In the genomic region with DNA sequence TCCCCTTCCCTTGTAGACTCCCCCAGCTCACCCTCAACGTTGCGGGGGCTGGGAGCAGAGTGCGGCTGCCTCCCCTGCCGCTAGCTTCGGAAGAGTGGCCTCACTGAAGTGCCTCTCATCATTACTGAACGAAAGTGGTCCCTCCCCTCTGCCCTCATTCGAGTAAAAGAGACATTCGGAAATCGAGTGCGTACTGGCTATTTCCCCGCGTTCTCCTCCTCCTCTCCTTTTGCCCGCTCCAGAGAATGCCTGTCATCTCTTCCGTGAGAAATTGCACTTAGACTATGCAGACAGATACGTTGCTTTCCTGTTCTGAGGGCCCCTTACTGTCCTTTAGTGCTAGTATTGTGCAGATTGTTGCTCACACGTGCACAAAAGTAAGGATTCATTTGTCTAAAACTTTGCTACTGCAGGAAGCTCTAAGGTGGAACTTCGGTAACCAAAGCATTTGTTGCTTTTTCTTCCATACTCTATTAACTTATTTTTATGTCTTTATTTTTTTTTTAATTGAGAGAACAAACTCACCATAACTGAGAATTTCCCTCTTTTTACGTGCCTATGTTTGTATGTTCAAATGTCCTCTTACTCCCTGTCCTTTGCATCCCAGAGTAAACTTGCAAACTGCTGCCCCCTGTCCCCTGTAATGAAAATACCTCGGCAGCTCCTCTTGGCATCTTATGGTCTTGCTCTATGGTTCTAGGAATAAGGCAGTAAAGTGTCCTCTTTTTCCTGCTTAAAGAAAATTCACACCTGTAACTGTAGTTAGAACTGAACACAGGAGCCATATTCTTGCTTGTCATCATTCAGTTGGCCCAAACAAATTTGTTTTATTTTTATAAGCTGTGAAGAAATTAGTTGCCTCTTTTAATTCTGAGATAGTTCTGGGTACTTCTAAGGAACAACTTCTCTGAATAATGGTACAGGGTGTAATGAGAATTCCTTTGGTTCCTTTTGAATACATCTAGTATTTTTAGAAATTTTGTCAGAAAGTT, we compare ENCODE assay signal across 8 cellular contexts. TPM values are rescaled to one million over a fixed set of nuclear protein-coding genes. Genes with fewer than 3 reads are reported as not detected.
A peak's percentile ranks its signal among the peaks of the same experiment; 100 is the strongest.
DNase-seq lines count a peak whose midpoint lies in the region; ATAC-seq, FAIRE-seq and TF ChIP-seq lines count a peak whose summit lies in the region.

No MANE protein-coding gene starts in this region.

- FAIRE-seq in GM18507 (lab: Jason Lieb, UNC) (peak; percentile 80), endometrium (lab: Jason Lieb, UNC) (peak; percentile 82)

- 0% methylated on average over 15 to 17 of the region's 19 CpGs for WGBS in mesodermal cell (ENCODE audit: insufficient coverage in 2 of 2), 2 experiments
- WGBS in thymus: under 1% methylated on average over 19 of the region's 19 CpGs

- H3K4me1 ChIP-seq in BLaER1 (peaks cover 21% of the 10 kb centered on the region), mesodermal cell (ENCODE audit: control insufficient read depth, insufficient read depth, low read length, poor library complexity, severe bottlenecking) (no peaks in the 10 kb centered on the region), thymus (ENCODE audit: control insufficient read depth, insufficient read depth, low read length) (peaks cover 5% of the 10 kb centered on the region)

- H3K36me3 ChIP-seq in BLaER1: peaks cover 3% of the 10 kb centered on the region; the same call in 1 of the 2 replicates
- H3K36me3 ChIP-seq in mesodermal cell (ENCODE audit: control insufficient read depth, insufficient read depth, low read length): no peaks in the 10 kb centered on the region
- no peaks in the 10 kb centered on the region for H3K36me3 ChIP-seq in thymus (ENCODE audit: control insufficient read depth, insufficient read depth)

- peak overlapping the region; percentile 92 for H3K9ac ChIP-seq in BLaER1

- H3K4me2 ChIP-seq in BLaER1: peak overlapping the region; percentile 88

- DNase-seq in GM18507 (ENCODE audit: extremely low spot score, insufficient read length, low read depth) (peak; percentile 4), NCI-H2171 (lab: John Stamatoyannopoulos, UW) (peak; percentile 36)

- H3K4me3 ChIP-seq in BLaER1: peak overlapping the region; percentile 99
- H3K4me3 ChIP-seq in WI38 (ENCODE audit: low read depth, low read length): peak overlapping the region; percentile 87
- H3K4me3 ChIP-seq in mesodermal cell (ENCODE audit: extremely low read depth, insufficient read depth, low read length, poor library complexity, severe bottlenecking): peak overlapping the region; percentile 90
- H3K4me3 ChIP-seq in thymus (ENCODE audit: low read length): peak overlapping the region; percentile 73

- TF ChIP-seq CTCF in WI38 (IDR thresholded peaks at IDR 0.05; ENCODE audit: low read depth, low read length): peak; percentile 65

- H4K20me1 ChIP-seq in BLaER1: peaks cover 50% of the 10 kb centered on the region

- H3K9me3 ChIP-seq in BLaER1: no peaks in the 10 kb centered on the region
- no peaks in the 10 kb centered on the region for H3K9me3 ChIP-seq in mesodermal cell (ENCODE audit: control insufficient read depth, low read length)
- no peaks in the 10 kb centered on the region for H3K9me3 ChIP-seq in thymus (ENCODE audit: control insufficient read depth)

- no peaks in the 10 kb centered on the region for H3K27me3 ChIP-seq in BLaER1
- peaks cover 3% of the 10 kb centered on the region for H3K27me3 ChIP-seq in thymus (ENCODE audit: control insufficient read depth, insufficient read depth)

- peak; percentile 22 for ATAC-seq in HG03060 (IDR thresholded peaks at IDR 0.05; ENCODE audit: low read depth, unreplicated experiment)

- H3K27ac ChIP-seq in BLaER1: peak overlapping the region; percentile 93
- H3K27ac ChIP-seq in mesodermal cell (ENCODE audit: low read depth, low read length, severe bottlenecking): peak overlapping the region; percentile 91
- H3K27ac ChIP-seq in thymus (ENCODE audit: low read depth): peak overlapping the region; percentile 85

RNA-seq across cellular contexts. Expression of gene MAP3K4, which starts 1.1 kb away (rescaled TPM):
- polyA plus RNA-seq in mesodermal cell (2013, experiment 1 of 2): 16.2 TPM
- polyA plus RNA-seq in mesodermal cell (2013, experiment 2 of 2): 19.6 TPM
- 26.7 TPM for polyA plus RNA-seq in thymus

Comparison
In these comparisons a context has a peak if more than half of its experiments do, and no peak if none do; other contexts are left out.
1. Peak in every context shown above with its lines: DNase-seq, ATAC-seq, H3K4me3 ChIP-seq and H3K27ac ChIP-seq.